In genomic region chr15:98549003-98549402, GRCh38 we compare ENCODE assay signal across 8 cellular contexts.
DNase-seq lines count a peak whose midpoint lies in the region; ATAC-seq and TF ChIP-seq lines count a peak whose summit lies in the region.

No MANE protein-coding gene starts in this region.

- H2AFZ ChIP-seq in neural progenitor cell (replicated peaks), result peak overlapping the region; percentile 88

- H3K27ac ChIP-seq in AG04450 (ENCODE audit: low read depth, low read length) (no peak overlapping the region), Panc1 (ENCODE audit: low read length) (peak overlapping the region; percentile 0; the same call in 1 of the 2 replicates), neural progenitor cell (no peak overlapping the region)

- H3K36me3 Mint-ChIP-seq in neural progenitor cell, result no peaks in the 10 kb centered on the region

- H3K79me2 ChIP-seq in neural progenitor cell (ENCODE audit: low read depth), result no peaks in the 10 kb centered on the region

- H3K4me2 ChIP-seq in neural progenitor cell, result peak overlapping the region; percentile 83

- H3K9me3 Mint-ChIP-seq in neural progenitor cell, result peaks cover 2% of the 10 kb centered on the region

- H3F3A ChIP-seq in neural progenitor cell (ENCODE audit: low read depth), result peaks cover 23% of the 10 kb centered on the region

- ATAC-seq in Panc1 (no peak), mucosa of descending colon (no peak), HG02884 (IDR thresholded peaks at IDR 0.05; ENCODE audit: unreplicated experiment) (no peak)

- TF ChIP-seq CTCF in AG04450 (IDR thresholded peaks at IDR 0.05; ENCODE audit: low read depth, low read length), result no peak
- no peak for TF ChIP-seq CTCF in Panc1 (IDR thresholded peaks at IDR 0.05)
- no peak for TF ChIP-seq CTCF in epithelial cell of esophagus (IDR thresholded peaks at IDR 0.05; ENCODE audit: insufficient read depth, low read depth, low read length, missing control alignments)
- no peak for TF ChIP-seq CTCF in neural progenitor cell (IDR thresholded peaks at IDR 0.05)
- no peak for TF ChIP-seq CTCF in mucosa of descending colon (IDR thresholded peaks at IDR 0.05)
- no peak for TF ChIP-seq CTCF in GM13976 (IDR thresholded peaks at IDR 0.05; ENCODE audit: borderline replicate concordance, control extremely low read depth, extremely low read depth, insufficient read depth, missing control alignments)

- no peak overlapping the region for H3K9ac ChIP-seq in neural progenitor cell

- intact Hi-C loops in Panc1 (cut with micrococcal nuclease; ENCODE audit: unreplicated experiment), result no loop called here
- intact Hi-C loops in mucosa of descending colon (cut with DNase I, micrococcal nuclease), result no loop called here

- POLR2A ChIA-PET in AG04450 (lab: Yijun Ruan, JAX), result no interaction called here
- POLR2A ChIA-PET in Panc1 (lab: Charles Lee), result no interaction called here

- peaks cover 22% of the 10 kb centered on the region for H3K4me1 Mint-ChIP-seq in neural progenitor cell

- DNase-seq in AG04450 (ENCODE audit: low read depth, low spot score) (no peak), Panc1 (ENCODE audit: low read depth, low spot score) (no peak), epithelial cell of esophagus (ENCODE audit: low read depth) (no peak), neural progenitor cell (ENCODE audit: low spot score) (no peak), mucosa of descending colon (no peak), GM13976 (ENCODE audit: low spot score) (no peak)
- DNase-seq in stimulated activated naive CD4-positive, alpha-beta T cell (lab: John Stamatoyannopoulos, UW), result no peak

- H4K20me1 ChIP-seq in neural progenitor cell (ENCODE audit: low read depth), result no peaks in the 10 kb centered on the region

- H3K36me3 ChIP-seq in Panc1 (ENCODE audit: control insufficient read depth, insufficient read depth, low read length), result no peaks in the 10 kb centered on the region
- H3K36me3 ChIP-seq in neural progenitor cell, result no peaks in the 10 kb centered on the region
- no peaks in the 10 kb centered on the region for H3K36me3 ChIP-seq in mucosa of descending colon (ENCODE audit: low read depth)

- BruUV-seq in Panc1 (replicated peaks; lab: Mats Ljungman, UMichigan), result no TSS peak

- CTCF ChIA-PET in AG04450 (lab: Charles Lee), result no interaction called here
- CTCF ChIA-PET in Panc1 (lab: Charles Lee), result no interaction called here

- H3K27ac Mint-ChIP-seq in neural progenitor cell, result peak overlapping the region; percentile 74

- in situ Hi-C loops in Panc1 (cut with HindIII; ENCODE audit: low pct_unique_long_range_greater_than_20kb, low sequenced_read_pairs), result no loop called here
- in situ Hi-C loops in GM13976 (cut with MboI; ENCODE audit: low sequenced_read_pairs, unreplicated experiment), result no loop called here

- H3K9me3 ChIP-seq in AG04450 (ENCODE audit: control insufficient read depth, insufficient read depth, low read length) (peaks cover 3% of the 10 kb centered on the region; the same call in 1 of the 2 replicates), Panc1 (ENCODE audit: control insufficient read depth, insufficient read depth, low read depth, low read length) (no peaks in the 10 kb centered on the region), neural progenitor cell (ENCODE audit: low read depth) (no peaks in the 10 kb centered on the region), mucosa of descending colon (no peaks in the 10 kb centered on the region)

- H3K4me3 ChIP-seq in AG04450 (ENCODE audit: low read depth, low read length) (peak overlapping the region; percentile 63), Panc1 (ENCODE audit: low read depth in 2 of 2, low read length in 2 of 2) (peak overlapping the region; percentile 61 to 77), epithelial cell of esophagus (ENCODE audit: low read length) (peak overlapping the region; percentile 54), neural progenitor cell (peak overlapping the region; percentile 46), mucosa of descending colon (no peak overlapping the region)

- no peaks in the 10 kb centered on the region for H3K4me1 ChIP-seq in Panc1 (ENCODE audit: control insufficient read depth, insufficient read depth, low read length)
- H3K4me1 ChIP-seq in neural progenitor cell, result peaks cover 7% of the 10 kb centered on the region
- H3K4me1 ChIP-seq in mucosa of descending colon (ENCODE audit: low read depth), result peaks cover 4% of the 10 kb centered on the region

- peak overlapping the region; percentile 89 for H3K4me3 Mint-ChIP-seq in neural progenitor cell

- H3K27me3 Mint-ChIP-seq in neural progenitor cell (ENCODE audit: insufficient read depth, low read depth), result peaks cover 19% of the 10 kb centered on the region

- H3K27me3 ChIP-seq in AG04450 (ENCODE audit: control insufficient read depth, insufficient read depth, low read length), result peaks cover 11% of the 10 kb centered on the region
- no peaks in the 10 kb centered on the region; the same call in 1 of the 2 replicates for H3K27me3 ChIP-seq in Panc1 (ENCODE audit: control insufficient read depth, insufficient read depth, low read length)
- peaks cover 39% of the 10 kb centered on the region for H3K27me3 ChIP-seq in neural progenitor cell
